Comparison of ENCODE assay signal across 8 cellular contexts in the genomic region with DNA sequence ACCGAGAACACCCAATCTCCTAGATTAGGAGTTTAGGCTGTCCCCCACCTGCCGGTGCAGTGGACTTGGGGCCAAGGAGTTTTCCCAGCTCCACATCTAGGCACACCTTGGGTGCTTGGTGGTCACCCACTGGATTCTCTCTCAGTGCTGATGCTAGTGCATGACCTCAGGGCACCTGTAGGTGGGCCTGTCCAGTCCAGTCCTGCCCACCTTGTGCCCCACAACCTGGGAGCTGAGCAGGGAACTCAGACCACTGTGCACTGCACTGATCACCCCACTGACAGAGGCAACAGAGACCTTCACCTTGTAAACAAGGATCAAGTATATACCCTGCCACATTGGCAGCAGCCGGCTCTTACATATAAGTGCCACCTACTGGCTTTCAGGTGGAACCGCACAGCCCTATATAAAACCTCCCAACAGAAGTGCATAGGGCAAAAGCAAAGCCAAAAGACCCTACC. TPM values are rescaled to one million over a fixed set of nuclear protein-coding genes. Genes with fewer than 3 reads are reported as not detected.
DNase-seq lines count a peak whose midpoint lies in the region; ATAC-seq and TF ChIP-seq lines count a peak whose summit lies in the region.

No MANE protein-coding gene starts in this region.

- H3K9ac ChIP-seq in SU-DHL-6 (ENCODE audit: low read length), result no peak overlapping the region

- H3K36me3 ChIP-seq in SU-DHL-6 (ENCODE audit: low read length) (no peaks in the 10 kb centered on the region; the same call in 1 of the 2 replicates), mucosa of descending colon (ENCODE audit: low read depth) (no peaks in the 10 kb centered on the region)

- H3F3A ChIP-seq in SU-DHL-6 (ENCODE audit: insufficient read depth), result no peaks in the 10 kb centered on the region

- no peak overlapping the region for H3K27ac ChIP-seq in SU-DHL-6 (ENCODE audit: low read depth, low read length)

- H2AFZ ChIP-seq in SU-DHL-6 (ENCODE audit: low read depth, low read length, severe bottlenecking), result no peak overlapping the region

- DNase-seq in NCI-H146 (lab: John Stamatoyannopoulos, UW) (peak; percentile 65), NCI-H146 treated with DMSO at 0.1 percent for 48 hours (lab: John Stamatoyannopoulos, UW; ENCODE audit: unreplicated experiment) (no peak), mucosa of descending colon (peak in 2 of 3 donors; percentile 7 to 33), HPDE6-E6E7 (ENCODE audit: extremely low spot score) (no peak)
- no peak for DNase-seq in activated T-cell treated with anti-CD3 and anti-CD28 coated beads, Interleukin-2, amount 50 U/mL, for 1 hour
- no peak for DNase-seq in activated CD4-positive, alpha-beta T cell treated with anti-CD3 and anti-CD28 coated beads for 4 hours

- H3K4me3 ChIP-seq in SU-DHL-6 (ENCODE audit: insufficient read depth, low read length, poor library complexity, severe bottlenecking), result no peak overlapping the region
- H3K4me3 ChIP-seq in mucosa of descending colon, result no peak overlapping the region

- peak; percentile 72 for ATAC-seq in HG03196 (IDR thresholded peaks at IDR 0.05; ENCODE audit: unreplicated experiment)
- peak; percentile 72 for ATAC-seq in mucosa of descending colon

- H3K9me2 ChIP-seq in SU-DHL-6 (replicated peaks; ENCODE audit: insufficient read depth, low read length), result no peaks in the 10 kb centered on the region

- H3K27me3 ChIP-seq in SU-DHL-6 (ENCODE audit: low read length), result no peaks in the 10 kb centered on the region

- intact Hi-C loops in mucosa of descending colon (cut with DNase I, micrococcal nuclease), result loop anchor here in 1 of 2 donors (10.0 kb wide), 1 partner anchor 62 kb away; no protein-coding TSS in a partner anchor

- TF ChIP-seq CTCF in SU-DHL-6 (IDR thresholded peaks at IDR 0.05; ENCODE audit: insufficient read depth, low read length, poor library complexity, severe bottlenecking) (peak; percentile 45), mucosa of descending colon (IDR thresholded peaks at IDR 0.05) (peak; percentile 32)

- no peaks in the 10 kb centered on the region for H3K79me2 ChIP-seq in SU-DHL-6 (ENCODE audit: insufficient read depth, low read length)

- no peaks in the 10 kb centered on the region for H3K9me3 ChIP-seq in SU-DHL-6 (ENCODE audit: insufficient read depth, low read length)
- H3K9me3 ChIP-seq in mucosa of descending colon, result no peaks in the 10 kb centered on the region

- no peak overlapping the region for H3K4me2 ChIP-seq in SU-DHL-6 (ENCODE audit: low read depth, low read length, poor library complexity, severe bottlenecking)

- no peaks in the 10 kb centered on the region for H4K20me1 ChIP-seq in SU-DHL-6 (ENCODE audit: low read depth, low read length)

- H3K4me1 ChIP-seq in mucosa of descending colon (ENCODE audit: low read depth), result no peaks in the 10 kb centered on the region

RNA-seq across cellular contexts. Expression of a gene that starts 12.7 kb away (rescaled TPM):
- total RNA-seq in mucosa of descending colon, result 10 to 100 TPM in 1 of 3 donors, 1 to 10 TPM in 1, under 1 TPM in 1; 0.78 to 22.2 (median 2.2) TPM

Comparison
In these comparisons a context has a peak if more than half of its experiments do, and no peak if none do; other contexts are left out.
1. DNase-seq: peak in NCI-H146 (single experiment) and mucosa of descending colon (2 of 3); none in NCI-H146 treated with DMSO at 0.1 percent for 48 hours (single experiment), activated T-cell treated with anti-CD3 and anti-CD28 coated beads, Interleukin-2, amount 50 U/mL, for 1 hour (single experiment), HPDE6-E6E7 (single experiment) and activated CD4-positive, alpha-beta T cell treated with anti-CD3 and anti-CD28 coated beads for 4 hours (0 of 2).